Comparison of ENCODE assay signal across 25 cellular contexts in genomic region chr3:182965861-182966366, GRCh38. TPM values are rescaled to one million over a fixed set of nuclear protein-coding genes. Genes with fewer than 3 reads are reported as not detected.
DNase-seq lines count a peak whose midpoint lies in the region; ATAC-seq, FAIRE-seq and TF ChIP-seq lines count a peak whose summit lies in the region.
"Had no signal": no experiment of that assay in that cellular context is flagged by ENCODE, and none has a peak within 500 bp of the region (broad histone marks: within the 10 kb centered on the region; RNA-seq: fewer than 3 reads in every experiment).

No MANE protein-coding gene starts in this region.

- no peak for FAIRE-seq in GM12878 (lab: Jason Lieb, UNC)
- FAIRE-seq: endothelial cell of umbilical vein, GM12892 had no signal

- TF ChIP-seq POLR2A in GM12878 (IDR thresholded peaks at IDR 0.05; ENCODE audit: low read depth, low read length) = no peak

- no peaks in the 10 kb centered on the region for H4K20me1 ChIP-seq in GM12878 (ENCODE audit: control insufficient read depth, insufficient read depth)

- in situ Hi-C loops in GM12878 (cut with MboI) = no loop called here

- POLR2A ChIA-PET in GM12878 (lab: Charles Lee) = no interaction called here
- POLR2A ChIA-PET in HEK293T (lab: Yijun Ruan, JAX) = no interaction called here

- no peak for TF ChIP-seq EP300 in GM12878 (IDR thresholded peaks at IDR 0.05; ENCODE audit: borderline replicate concordance in 1 of 2, control insufficient read depth in 1 of 2, low read depth in 2 of 2, low read length in 2 of 2)

- no peak for DNase-seq in activated naive CD8-positive, alpha-beta T cell treated with anti-CD3 and anti-CD28 coated beads for 36 hours
- DNase-seq in GM12878 (ENCODE audit: low read depth, low spot score) = no peak
- no peak for DNase-seq in NOMO-1 treated with DMSO at 0.1 percent for 48 hours (lab: John Stamatoyannopoulos, UW; ENCODE audit: unreplicated experiment)
- no peak for DNase-seq in HEK293T (ENCODE audit: extremely low spot score)
- DNase-seq: activated effector memory CD4-positive, alpha-beta T cell treated with anti-CD3 and anti-CD28 coated beads, Interleukin-2, amount 50 U/mL, for 16 hours; COR-L47; dermis blood vessel endothelial cell; glutamatergic neuron; left cardiac atrium; NCI-H1092 treated with DMSO at 0.1 percent for 48 hours; NCI-H2029 treated with DMSO at 0.1 percent for 48 hours; NCI-H446; NK-92 treated with Interleukin-12 subunit alpha and Interleukin-12 subunit beta, amount 100 ng/mL, for 24 hours; occipital lobe; stimulated activated CD4-positive, alpha-beta T cell treated with anti-CD3 and anti-CD28 coated beads, Interleukin-2, amount 100 ng/mL, for 48 hours; stimulated activated naive CD4-positive, alpha-beta T cell treated with Interleukin-2 at 50 U/mL for 16 hours; WERI-Rb-1 had no signal

- H3K36me3 ChIP-seq in KOPT-K1 (ENCODE audit: insufficient read depth, low read length) (peaks cover 29% of the 10 kb centered on the region), GM12878 (ENCODE audit: control insufficient read depth in 2 of 2, insufficient read depth in 2 of 2, low read length in 1 of 2) (peaks cover 2 to 7% of the 10 kb centered on the region in 2 experiments; a peak in 3 of 4 replicates)
- H3K36me3 ChIP-seq: thoracic aorta, WERI-Rb-1 had no signal

- peak overlapping the region; percentile 47; the same call in 1 of the 2 replicates for H3K4me2 ChIP-seq in GM12878 (ENCODE audit: control insufficient read depth, insufficient read depth)
- H3K4me2 ChIP-seq: KMS-11 had no signal

- peak overlapping the region; percentile 23 for H3K27ac Mint-ChIP-seq in activated naive CD8-positive, alpha-beta T cell
- no peak overlapping the region for H3K27ac Mint-ChIP-seq in activated naive CD8-positive, alpha-beta T cell treated with anti-CD3 and anti-CD28 coated beads for 36 hours
- H3K27ac Mint-ChIP-seq in stimulated activated memory B cell treated with anti-CD40 and anti-IgM and Interleukin-4, amounts not matched to agents 10 μg/mL and 1 μg/mL and 100 μg/mL, for 72 hours = peak overlapping the region; percentile 54

- H3K4me3 ChIP-seq in GM12878 = no peak overlapping the region
- H3K4me3 ChIP-seq: thoracic aorta had no signal

- H3K27ac ChIP-seq in KOPT-K1 (ENCODE audit: low read depth, low read length, poor library complexity, severe bottlenecking) = peak overlapping the region; percentile 2
- no peak overlapping the region; the same call in 1 of the 2 replicates for H3K27ac ChIP-seq in GM12878 (ENCODE audit: control insufficient read depth, insufficient read depth)
- H3K27ac ChIP-seq: KMS-11, thoracic aorta, WERI-Rb-1 had no signal

- SMC1A ChIA-PET in GM12878 (lab: Charles Lee; ENCODE audit: uncharacterized antibody, unreplicated experiment) = interaction anchor here (0.7 kb wide), 1 partner anchor 249 kb away, joined by 3 read pairs; no protein-coding TSS in a partner anchor

- 94% methylated on average over 9 of the region's 9 CpGs for WGBS in GM12878 (ENCODE audit: insufficient coverage, insufficient replicate concordance, low lambda C conversion rate, missing lambda C conversion rate)

- no peak for TF ChIP-seq CTCF in GM12878 (IDR thresholded peaks at IDR 0.05 in 2 of 3, conservative IDR thresholded peaks at IDR 0.05 in 1 of 3; ENCODE audit: control insufficient read depth in 2 of 3, extremely low read depth in 1 of 3, insufficient read depth in 1 of 3, low read depth in 3 of 3, low read length in 3 of 3)

- H3K27me3 Mint-ChIP-seq in activated naive CD8-positive, alpha-beta T cell = no peaks in the 10 kb centered on the region
- H3K27me3 Mint-ChIP-seq in activated naive CD8-positive, alpha-beta T cell treated with anti-CD3 and anti-CD28 coated beads for 36 hours = no peaks in the 10 kb centered on the region
- no peaks in the 10 kb centered on the region for H3K27me3 Mint-ChIP-seq in stimulated activated memory B cell treated with anti-CD40 and anti-IgM and Interleukin-4, amounts not matched to agents 10 μg/mL and 1 μg/mL and 100 μg/mL, for 72 hours

- RAD21 ChIA-PET in GM12878 (lab: Charles Lee; ENCODE audit: unreplicated experiment) = interaction anchor here (0.5 to 0.9 kb wide), 2 partner anchors 134 to 177 kb away, joined by 3 read pairs; partner anchors contain the start of gene MCCC1

- H3K4me1 Mint-ChIP-seq in activated naive CD8-positive, alpha-beta T cell (ENCODE audit: low read depth) = peaks cover 51% of the 10 kb centered on the region
- peaks cover 36% of the 10 kb centered on the region for H3K4me1 Mint-ChIP-seq in activated naive CD8-positive, alpha-beta T cell treated with anti-CD3 and anti-CD28 coated beads for 36 hours
- H3K4me1 Mint-ChIP-seq in stimulated activated memory B cell treated with anti-CD40 and anti-IgM and Interleukin-4, amounts not matched to agents 10 μg/mL and 1 μg/mL and 100 μg/mL, for 72 hours = peaks cover 40% of the 10 kb centered on the region

- no peak overlapping the region for H2AFZ ChIP-seq in GM12878 (ENCODE audit: control insufficient read depth, low read depth, low read length)

- no peak overlapping the region for H3K9ac ChIP-seq in GM12878 (ENCODE audit: control insufficient read depth, insufficient read depth, low read length)
- H3K9ac ChIP-seq: KMS-11 had no signal

- H3K36me3 Mint-ChIP-seq in activated naive CD8-positive, alpha-beta T cell = peaks cover 5% of the 10 kb centered on the region
- H3K36me3 Mint-ChIP-seq in activated naive CD8-positive, alpha-beta T cell treated with anti-CD3 and anti-CD28 coated beads for 36 hours = peaks cover 13% of the 10 kb centered on the region
- H3K36me3 Mint-ChIP-seq in stimulated activated memory B cell treated with anti-CD40 and anti-IgM and Interleukin-4, amounts not matched to agents 10 μg/mL and 1 μg/mL and 100 μg/mL, for 72 hours = peaks cover 18% of the 10 kb centered on the region

- no peaks in the 10 kb centered on the region for H3K9me3 Mint-ChIP-seq in activated naive CD8-positive, alpha-beta T cell (ENCODE audit: low read depth)
- no peaks in the 10 kb centered on the region for H3K9me3 Mint-ChIP-seq in activated naive CD8-positive, alpha-beta T cell treated with anti-CD3 and anti-CD28 coated beads for 36 hours
- H3K9me3 Mint-ChIP-seq in stimulated activated memory B cell treated with anti-CD40 and anti-IgM and Interleukin-4, amounts not matched to agents 10 μg/mL and 1 μg/mL and 100 μg/mL, for 72 hours = no peaks in the 10 kb centered on the region

- H3K4me1 ChIP-seq in GM12878 (ENCODE audit: control insufficient read depth, insufficient read depth, low read length) = peaks cover 20% of the 10 kb centered on the region

- H3K79me2 ChIP-seq in GM12878 (ENCODE audit: control insufficient read depth, insufficient read depth, low read length) = peaks cover 49% of the 10 kb centered on the region

- no peak for ATAC-seq in GM12878
- ATAC-seq in stimulated activated memory B cell treated with anti-CD40 and anti-IgM and Interleukin-4, amounts not matched to agents 10 μg/mL and 1 μg/mL and 100 μg/mL, for 72 hours = no peak
- ATAC-seq: HCT116, left cardiac atrium had no signal

- no peak for TF ChIP-seq RAD21 in GM12878 (IDR thresholded peaks at IDR 0.05; ENCODE audit: insufficient read depth, low read depth, low read length)

- no peak overlapping the region for H3K4me3 Mint-ChIP-seq in activated naive CD8-positive, alpha-beta T cell
- no peak overlapping the region for H3K4me3 Mint-ChIP-seq in activated naive CD8-positive, alpha-beta T cell treated with anti-CD3 and anti-CD28 coated beads for 36 hours
- H3K4me3 Mint-ChIP-seq in stimulated activated memory B cell treated with anti-CD40 and anti-IgM and Interleukin-4, amounts not matched to agents 10 μg/mL and 1 μg/mL and 100 μg/mL, for 72 hours = no peak overlapping the region

- CTCF ChIA-PET in GM12878 (lab: Yijun Ruan, JAX) = no interaction called here
- CTCF ChIA-PET in HEK293T (lab: Yijun Ruan, JAX) = no interaction called here

- no peaks in the 10 kb centered on the region for H3K27me3 ChIP-seq in GM12878 (replicated peaks in 1 of 2; ENCODE audit: control insufficient read depth in 2 of 2, insufficient read depth in 2 of 2, low read length in 1 of 2)

- BruUV-seq in GM12878 (replicated peaks; lab: Mats Ljungman, UMichigan) = TSS peak; percentile 35

- H3K9me3 ChIP-seq in KOPT-K1 (ENCODE audit: insufficient read depth, low read length, poor library complexity, severe bottlenecking) (no peaks in the 10 kb centered on the region), GM12878 (replicated peaks; ENCODE audit: control insufficient read depth, insufficient read depth, low read length) (no peaks in the 10 kb centered on the region; the same call in 2 of the 3 replicates)
- H3K9me3 ChIP-seq: thoracic aorta had no signal

- intact Hi-C loops in GM12878 (cut with micrococcal nuclease; ENCODE audit: unreplicated experiment) = loop anchor here (2.0 kb wide), 1 partner anchor 51 kb away; no protein-coding TSS in a partner anchor

TF ChIP-seq in GM12878, 131 proteins besides CTCF, POLR2A, EP300 and RAD21 (continues in another document):
- no peak for TF ChIP-seq ZZZ3 (IDR thresholded peaks at IDR 0.05; ENCODE audit: control insufficient read depth, insufficient read length, low read depth)

TF ChIP-seq in HEK293T, 16 proteins besides CTCF, POLR2A, EP300 and RAD21 (continues in another document):
- TF ChIP-seq ARNT (IDR thresholded peaks at IDR 0.05) (no peak), BHLHE40 (IDR thresholded peaks at IDR 0.05; ENCODE audit: borderline replicate concordance) (no peak), SP1 (IDR thresholded peaks at IDR 0.05) (no peak), L3MBTL2 (conservative IDR thresholded peaks at IDR 0.05) (no peak), HDGF (IDR thresholded peaks at IDR 0.05; ENCODE audit: borderline replicate concordance) (no peak), FOXM1 (IDR thresholded peaks at IDR 0.05; ENCODE audit: borderline replicate concordance) (no peak), ELF4 (IDR thresholded peaks at IDR 0.05) (no peak)

RNA-seq across cellular contexts. Expression of gene DCUN1D1, which starts 14.4 kb away (rescaled TPM):
- total RNA-seq in activated naive CD8-positive, alpha-beta T cell treated with anti-CD3 and anti-CD28 coated beads for 36 hours = 10 to 100 TPM; 52.7 to 53.8 TPM
- total RNA-seq in GM12878 (2013; cell fraction: nucleolus; rRNA removed) = 23.2 and 23.6 TPM in 2 replicates
- total RNA-seq in GM12878 (2014; rRNA removed) (20.9 and 24.2 TPM in 2 replicates), GM12878 (2014; rRNA removed; fragmentation: Illumina TruSeq; extraction: Trizol) (30.8 and 31.4 TPM in 2 replicates), GM12878 (2021) (45.9 and 48.2 TPM in 2 replicates)
- polyA plus RNA-seq in GM12878 (2011; ENCODE audit: low read depth) = 11.8 TPM
- polyA plus RNA-seq in GM12878 (2011; rRNA removed) (28.9 and 48.9 TPM in 2 replicates), GM12878 (2014; fragmentation: Illumina TruSeq; extraction: Trizol) (30.8 and 36.2 TPM in 2 replicates), GM12878 (2014; fragmentation: Nextera tagmentation; extraction: Ambion mirVana) (10 to 100 TPM; 19.8 to 47.4 TPM), GM12878 (2014; rRNA removed) (19.5 and 21.3 TPM in 2 replicates), GM12878 (2016; fragmentation: Nextera tagmentation; extraction: Ambion mirVana) (10 to 100 TPM; 36.4 to 43.0 TPM)
- 4.7 and 5.7 TPM in 2 replicates for polyA plus RNA-seq in GM12878 (2011; cell fraction: cytosol; rRNA removed)
- polyA plus RNA-seq in GM12878 (2011; cell fraction: nucleus; rRNA removed) = 7.0 and 9.6 TPM in 2 replicates
- 12.0 and 13.1 TPM in 2 replicates for polyA plus RNA-seq in GM12878 (2012)
- 15.0 and 46.0 TPM in 2 replicates for polyA minus RNA-seq in GM12878 (2011; rRNA and poly(A)+ RNA removed)
- 11.2 and 13.9 TPM in 2 replicates for polyA minus RNA-seq in GM12878 (2011; cell fraction: cytosol; rRNA and poly(A)+ RNA removed)
- polyA minus RNA-seq in GM12878 (2011; cell fraction: nucleus; rRNA and poly(A)+ RNA removed) = 5.6 and 9.3 TPM in 2 replicates
